Comparison of ENCODE assay signal across 13 cellular contexts in genomic region chr3:187801152-187801551, GRCh38.
"Had no signal": no experiment of that assay in that cellular context is flagged by ENCODE, and none has a peak within 500 bp of the region (broad histone marks: within the 10 kb centered on the region; RNA-seq: fewer than 3 reads in every experiment).

No MANE protein-coding gene starts in this region.

- DNase-seq: activated gamma-delta T cell treated with Interleukin-2 at 50 U/mL for 16 hours; anterior cingulate cortex; cerebellar nuclear complex; kidney; left ventricle myocardium superior; mesenchymal stem cell; stimulated activated CD4-positive, alpha-beta T cell treated with anti-CD3 and anti-CD28 coated beads, Interleukin-4, amount 100 ng/mL, for 1 hour; stimulated activated CD8-positive, alpha-beta memory T cell treated with anti-CD3 and anti-CD28 coated beads, Interleukin-4, amount 100 ng/mL, for 48 hours; SW 1271; thyroid gland had no signal

- H3K27ac Mint-ChIP-seq: dendritic cell treated with granulocyte-macrophage colony-stimulating factor and Interleukin-4, amounts not matched to agents 40 ng/mL and 50 ng/mL, for 4 days; WTC11 had no signal

- ATAC-seq: gastroesophageal sphincter, left ventricle myocardium superior, WTC11 had no signal

- H3K4me3 Mint-ChIP-seq: dendritic cell treated with granulocyte-macrophage colony-stimulating factor and Interleukin-4, amounts not matched to agents 40 ng/mL and 50 ng/mL, for 4 days; WTC11 had no signal
